1 cellular context compared by ENCODE assay signal in the genomic region with DNA sequence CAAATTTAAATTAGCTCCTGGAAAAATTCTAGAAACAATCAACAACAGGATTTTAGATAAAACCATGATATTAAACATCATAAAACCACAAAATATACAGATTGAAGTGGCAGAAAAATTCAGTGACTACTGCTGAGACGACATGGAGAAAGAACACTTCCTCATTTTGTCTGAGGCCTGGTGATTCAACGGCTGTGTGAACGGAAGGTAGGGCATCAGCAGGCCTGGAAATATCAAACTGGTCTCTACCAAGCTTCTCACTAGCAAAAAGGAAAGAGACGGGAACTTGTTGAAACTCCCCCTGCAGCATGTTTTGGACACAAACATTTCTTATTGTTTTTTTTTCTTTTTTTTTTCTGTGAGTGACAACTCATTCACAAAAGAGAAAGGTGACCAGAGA.
TF ChIP-seq lines count a peak whose summit lies in the region.

No MANE protein-coding gene starts in this region.

TF ChIP-seq in HepG2, 621 proteins besides CTCF, POLR2A, EP300 and RAD21:
- TF ChIP-seq, protein P1, sequence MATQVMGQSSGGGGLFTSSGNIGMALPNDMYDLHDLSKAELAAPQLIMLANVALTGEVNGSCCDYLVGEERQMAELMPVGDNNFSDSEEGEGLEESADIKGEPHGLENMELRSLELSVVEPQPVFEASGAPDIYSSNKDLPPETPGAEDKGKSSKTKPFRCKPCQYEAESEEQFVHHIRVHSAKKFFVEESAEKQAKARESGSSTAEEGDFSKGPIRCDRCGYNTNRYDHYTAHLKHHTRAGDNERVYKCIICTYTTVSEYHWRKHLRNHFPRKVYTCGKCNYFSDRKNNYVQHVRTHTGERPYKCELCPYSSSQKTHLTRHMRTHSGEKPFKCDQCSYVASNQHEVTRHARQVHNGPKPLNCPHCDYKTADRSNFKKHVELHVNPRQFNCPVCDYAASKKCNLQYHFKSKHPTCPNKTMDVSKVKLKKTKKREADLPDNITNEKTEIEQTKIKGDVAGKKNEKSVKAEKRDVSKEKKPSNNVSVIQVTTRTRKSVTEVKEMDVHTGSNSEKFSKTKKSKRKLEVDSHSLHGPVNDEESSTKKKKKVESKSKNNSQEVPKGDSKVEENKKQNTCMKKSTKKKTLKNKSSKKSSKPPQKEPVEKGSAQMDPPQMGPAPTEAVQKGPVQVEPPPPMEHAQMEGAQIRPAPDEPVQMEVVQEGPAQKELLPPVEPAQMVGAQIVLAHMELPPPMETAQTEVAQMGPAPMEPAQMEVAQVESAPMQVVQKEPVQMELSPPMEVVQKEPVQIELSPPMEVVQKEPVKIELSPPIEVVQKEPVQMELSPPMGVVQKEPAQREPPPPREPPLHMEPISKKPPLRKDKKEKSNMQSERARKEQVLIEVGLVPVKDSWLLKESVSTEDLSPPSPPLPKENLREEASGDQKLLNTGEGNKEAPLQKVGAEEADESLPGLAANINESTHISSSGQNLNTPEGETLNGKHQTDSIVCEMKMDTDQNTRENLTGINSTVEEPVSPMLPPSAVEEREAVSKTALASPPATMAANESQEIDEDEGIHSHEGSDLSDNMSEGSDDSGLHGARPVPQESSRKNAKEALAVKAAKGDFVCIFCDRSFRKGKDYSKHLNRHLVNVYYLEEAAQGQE (IDR thresholded peaks at IDR 0.05; ENCODE audit: borderline replicate concordance in 1 of 2, low read depth in 1 of 2, low read length in 2 of 2): no peak
- TF ChIP-seq ZNF775 (CRISPR knock-in tag; IDR thresholded peaks at IDR 0.05; ENCODE audit: borderline replicate concordance) (no peak), PREB (CRISPR knock-in tag; IDR thresholded peaks at IDR 0.05) (no peak)
